12 cellular contexts compared by ENCODE assay signal in the genomic region with DNA sequence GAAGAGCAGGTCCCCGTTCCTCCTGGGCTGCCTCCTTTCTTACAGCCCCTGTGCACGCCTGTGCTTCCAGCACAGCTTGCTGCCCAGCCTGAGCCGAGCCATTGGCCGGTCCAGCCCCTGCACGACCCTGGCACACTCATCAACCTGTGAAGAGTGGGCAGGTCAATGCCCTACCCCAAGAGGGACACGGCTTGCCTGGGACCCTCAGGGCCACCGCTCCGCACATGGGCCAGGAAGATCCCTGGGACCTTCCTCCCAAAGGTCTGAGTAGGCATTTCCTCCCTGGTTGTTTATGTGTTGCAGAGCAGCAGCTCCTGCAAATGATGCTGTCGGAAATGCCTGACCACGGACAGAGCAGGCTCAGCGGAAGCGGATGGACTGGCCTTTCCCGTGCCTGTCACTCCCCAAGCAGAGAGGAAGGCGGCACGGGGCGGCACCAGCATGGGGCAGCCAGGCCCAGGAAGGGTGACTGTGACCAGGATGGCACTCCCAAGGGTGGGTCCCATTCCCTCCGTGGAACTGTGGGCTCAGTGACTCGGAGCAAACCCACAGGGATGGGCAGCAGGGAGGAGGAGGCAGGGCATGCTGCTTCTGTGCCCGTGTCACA.
DNase-seq lines count a peak whose midpoint lies in the region; ATAC-seq and TF ChIP-seq lines count a peak whose summit lies in the region.
"Had no signal": no experiment of that assay in that cellular context is flagged by ENCODE, and none has a peak within 500 bp of the region (broad histone marks: within the 10 kb centered on the region; RNA-seq: fewer than 3 reads in every experiment).

No MANE protein-coding gene starts in this region.

- DNase-seq in WTC11 (ENCODE audit: low spot score) (no peak), fibroblast of pulmonary artery (ENCODE audit: low read depth) (peak; percentile 7), myocyte (ENCODE audit: low read depth) (peak; percentile 56), tibial artery (no peak), NCI-H1694 treated with DMSO at 0.1 percent for 48 hours (lab: John Stamatoyannopoulos, UW) (no peak), HEK293T (ENCODE audit: extremely low spot score) (no peak), activated gamma-delta T cell treated with Interleukin-2 at 50 U/mL for 16 hours (no peak)
- no peak for DNase-seq in activated CD4-positive, alpha-beta T cell treated with anti-CD3 and anti-CD28 coated beads, Interleukin-2, amount 10 ng/mL, durations not matched to agents 24 days and 14 days
- DNase-seq: activated CD4-positive, alpha-beta T cell treated with anti-CD3 and anti-CD28 coated beads for 36 hours; activated naive CD4-positive, alpha-beta T cell; hippocampal formation; SK-N-SH had no signal

- POLR2A ChIA-PET in WTC11 (lab: Charles Lee), result no interaction called here
- POLR2A ChIA-PET in HEK293T (lab: Yijun Ruan, JAX), result no interaction called here

- CTCF ChIA-PET in WTC11 (lab: Charles Lee) (no interaction called here), HEK293T (lab: Yijun Ruan, JAX) (no interaction called here)

- no peaks in the 10 kb centered on the region for H3K27me3 Mint-ChIP-seq in WTC11 (ENCODE audit: low read depth)
- no peaks in the 10 kb centered on the region for H3K27me3 Mint-ChIP-seq in activated CD4-positive, alpha-beta T cell treated with anti-CD3 and anti-CD28 coated beads, Interleukin-2, amount 10 ng/mL, durations not matched to agents 24 days and 14 days
- H3K27me3 Mint-ChIP-seq: activated CD4-positive, alpha-beta T cell treated with anti-CD3 and anti-CD28 coated beads for 36 hours had no signal

- intact Hi-C loops in tibial artery (cut with DNase I; ENCODE audit: low total_unique reads), result no loop called here
- intact Hi-C loops in activated CD4-positive, alpha-beta T cell treated with anti-CD3 and anti-CD28 coated beads, Interleukin-2, amount 10 ng/mL, durations not matched to agents 24 days and 14 days (cut with micrococcal nuclease), result no loop called here

- H3K36me3 Mint-ChIP-seq in WTC11, result no peaks in the 10 kb centered on the region
- no peaks in the 10 kb centered on the region for H3K36me3 Mint-ChIP-seq in activated CD4-positive, alpha-beta T cell treated with anti-CD3 and anti-CD28 coated beads, Interleukin-2, amount 10 ng/mL, durations not matched to agents 24 days and 14 days (ENCODE audit: low read depth)

- peaks cover 81% of the 10 kb centered on the region for H3K4me1 Mint-ChIP-seq in WTC11
- no peaks in the 10 kb centered on the region for H3K4me1 Mint-ChIP-seq in activated CD4-positive, alpha-beta T cell treated with anti-CD3 and anti-CD28 coated beads, Interleukin-2, amount 10 ng/mL, durations not matched to agents 24 days and 14 days
- H3K4me1 Mint-ChIP-seq: activated CD4-positive, alpha-beta T cell treated with anti-CD3 and anti-CD28 coated beads for 36 hours had no signal

- peak overlapping the region; percentile 65 to 74 for H3K27ac ChIP-seq in tibial artery

- ATAC-seq in WTC11, result no peak
- ATAC-seq: activated CD4-positive, alpha-beta T cell treated with anti-CD3 and anti-CD28 coated beads for 36 hours had no signal

- peaks cover 10 to 63% (median 48%) of the 10 kb centered on the region in 4 donors for H3K4me1 ChIP-seq in tibial artery

- no peaks in the 10 kb centered on the region for H3K27me3 ChIP-seq in tibial artery

- H3K36me3 ChIP-seq in tibial artery, result peaks cover 0 to 5% (median 0%) of the 10 kb centered on the region in 3 donors

- H3K27ac Mint-ChIP-seq in WTC11, result peak overlapping the region; percentile 98
- no peak overlapping the region for H3K27ac Mint-ChIP-seq in activated CD4-positive, alpha-beta T cell treated with anti-CD3 and anti-CD28 coated beads, Interleukin-2, amount 10 ng/mL, durations not matched to agents 24 days and 14 days
- H3K27ac Mint-ChIP-seq: activated CD4-positive, alpha-beta T cell treated with anti-CD3 and anti-CD28 coated beads for 36 hours had no signal

- H3K4me3 ChIP-seq in fibroblast of pulmonary artery (replicated peaks; ENCODE audit: low read depth, low read length) (no peak overlapping the region), tibial artery (no peak overlapping the region)

- H3K9me3 ChIP-seq in tibial artery, result no peaks in the 10 kb centered on the region
- H3K9me3 ChIP-seq: SK-N-SH had no signal

- no peaks in the 10 kb centered on the region for H3K9me3 Mint-ChIP-seq in WTC11
- H3K9me3 Mint-ChIP-seq in activated CD4-positive, alpha-beta T cell treated with anti-CD3 and anti-CD28 coated beads, Interleukin-2, amount 10 ng/mL, durations not matched to agents 24 days and 14 days, result no peaks in the 10 kb centered on the region

- TF ChIP-seq CTCF in WTC11 (IDR thresholded peaks at IDR 0.05) (no peak), fibroblast of pulmonary artery (IDR thresholded peaks at IDR 0.05; ENCODE audit: low read length, missing control alignments) (no peak), tibial artery (IDR thresholded peaks at IDR 0.05) (no peak)

- H3K4me3 Mint-ChIP-seq in WTC11, result peak overlapping the region; percentile 60
- no peak overlapping the region for H3K4me3 Mint-ChIP-seq in activated CD4-positive, alpha-beta T cell treated with anti-CD3 and anti-CD28 coated beads, Interleukin-2, amount 10 ng/mL, durations not matched to agents 24 days and 14 days
- H3K4me3 Mint-ChIP-seq: activated CD4-positive, alpha-beta T cell treated with anti-CD3 and anti-CD28 coated beads for 36 hours had no signal

TF ChIP-seq in WTC11, 78 proteins besides CTCF, POLR2A, EP300 and RAD21:
- TF ChIP-seq RORB (CRISPR knock-in tag; IDR thresholded peaks at IDR 0.05) (no peak), NFE2L1 (CRISPR knock-in tag; IDR thresholded peaks at IDR 0.05) (no peak)

TF ChIP-seq in HEK293T, 16 proteins besides CTCF, POLR2A, EP300 and RAD21:
- TF ChIP-seq, protein P1, sequence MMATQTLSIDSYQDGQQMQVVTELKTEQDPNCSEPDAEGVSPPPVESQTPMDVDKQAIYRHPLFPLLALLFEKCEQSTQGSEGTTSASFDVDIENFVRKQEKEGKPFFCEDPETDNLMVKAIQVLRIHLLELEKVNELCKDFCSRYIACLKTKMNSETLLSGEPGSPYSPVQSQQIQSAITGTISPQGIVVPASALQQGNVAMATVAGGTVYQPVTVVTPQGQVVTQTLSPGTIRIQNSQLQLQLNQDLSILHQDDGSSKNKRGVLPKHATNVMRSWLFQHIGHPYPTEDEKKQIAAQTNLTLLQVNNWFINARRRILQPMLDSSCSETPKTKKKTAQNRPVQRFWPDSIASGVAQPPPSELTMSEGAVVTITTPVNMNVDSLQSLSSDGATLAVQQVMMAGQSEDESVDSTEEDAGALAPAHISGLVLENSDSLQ (IDR thresholded peaks at IDR 0.05), result no peak
- TF ChIP-seq FOXA1 (IDR thresholded peaks at IDR 0.05), result no peak
- no peak for TF ChIP-seq HDGF (IDR thresholded peaks at IDR 0.05; ENCODE audit: borderline replicate concordance)

Comparison
In these comparisons a context has a peak if more than half of its experiments do, and no peak if none do; other contexts are left out.
1. DNase-seq: peak in fibroblast of pulmonary artery (single experiment) and myocyte (single experiment); none in WTC11 (single experiment), tibial artery (0 of 2), NCI-H1694 treated with DMSO at 0.1 percent for 48 hours (single experiment), HEK293T (single experiment), activated CD4-positive, alpha-beta T cell treated with anti-CD3 and anti-CD28 coated beads, Interleukin-2, amount 10 ng/mL, durations not matched to agents 24 days and 14 days (single experiment) and activated gamma-delta T cell treated with Interleukin-2 at 50 U/mL for 16 hours (single experiment).